Comparison of ENCODE assay signal across 8 cellular contexts in the genomic region with DNA sequence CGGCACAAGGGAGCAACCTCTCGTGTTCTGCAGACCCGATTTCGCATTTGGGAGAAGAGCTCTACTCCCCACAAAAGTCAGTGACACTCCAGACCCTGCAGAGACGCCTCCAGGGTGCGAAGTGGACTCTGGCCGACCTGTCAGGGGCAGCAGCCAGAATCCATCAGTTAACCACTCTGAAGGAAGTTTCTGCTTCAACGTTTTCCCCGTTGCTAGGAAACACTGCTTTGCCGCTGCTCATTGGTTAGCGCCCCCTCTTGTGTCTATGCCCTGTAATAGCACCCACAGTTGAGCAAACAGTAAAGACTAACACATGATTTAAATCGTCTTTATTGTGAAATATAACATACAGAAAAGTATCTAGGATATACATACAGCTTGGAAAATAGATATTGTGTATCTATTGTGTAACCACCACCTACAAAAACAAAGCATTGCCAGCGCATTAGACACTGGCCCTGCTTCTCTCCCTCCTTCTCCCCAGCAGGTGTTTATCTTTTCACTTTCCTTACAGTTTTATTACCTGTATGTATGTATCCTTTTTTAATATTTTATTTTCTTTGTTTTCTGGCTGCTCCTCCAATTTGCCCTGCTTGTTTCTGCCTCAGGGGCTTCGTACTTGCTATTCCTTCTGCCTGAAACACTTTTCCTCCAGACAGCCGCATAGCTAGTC. TPM values are rescaled to one million over a fixed set of nuclear protein-coding genes. Genes with fewer than 3 reads are reported as not detected.
A peak's percentile ranks its signal among the peaks of the same experiment; 100 is the strongest.
DNase-seq lines count a peak whose midpoint lies in the region; ATAC-seq and TF ChIP-seq lines count a peak whose summit lies in the region.

No MANE protein-coding gene starts in this region.

- H3K4me3 ChIP-seq in CD8-positive, alpha-beta memory T cell (ENCODE audit: low read length): no peak overlapping the region
- H3K4me3 ChIP-seq in OCI-LY1 (ENCODE audit: low read depth, low read length, poor library complexity, severe bottlenecking): no peak overlapping the region

- no peaks in the 10 kb centered on the region for H3K27me3 ChIP-seq in CD8-positive, alpha-beta memory T cell (ENCODE audit: insufficient read depth, low read length, poor library complexity, severe bottlenecking)
- H3K27me3 ChIP-seq in OCI-LY1 (ENCODE audit: insufficient read depth, low read length): no peaks in the 10 kb centered on the region; the same call in 1 of the 2 replicates

- no peaks in the 10 kb centered on the region for H3K36me3 Mint-ChIP-seq in CD8-positive, alpha-beta memory T cell
- H3K36me3 Mint-ChIP-seq in naive B cell: no peaks in the 10 kb centered on the region

- peak overlapping the region; percentile 49 to 83 (median 74) for H3K4me3 Mint-ChIP-seq in CD8-positive, alpha-beta memory T cell
- H3K4me3 Mint-ChIP-seq in naive B cell: peak overlapping the region in 7 of 8 donors; percentile 42 to 85 (median 66)

- no peaks in the 10 kb centered on the region for H4K20me1 ChIP-seq in OCI-LY1 (ENCODE audit: insufficient read depth, low read length)

- no peaks in the 10 kb centered on the region for H3K9me3 Mint-ChIP-seq in CD8-positive, alpha-beta memory T cell
- no peaks in the 10 kb centered on the region for H3K9me3 Mint-ChIP-seq in naive B cell

- no peak overlapping the region for H3K27ac ChIP-seq in CD8-positive, alpha-beta memory T cell (ENCODE audit: low read depth, low read length)
- no peak overlapping the region for H3K27ac ChIP-seq in OCI-LY1 (ENCODE audit: low read depth, low read length, poor library complexity, severe bottlenecking)

- no peaks in the 10 kb centered on the region for H3K9me2 ChIP-seq in OCI-LY1 (ENCODE audit: low read depth, low read length)

- H3K27me3 Mint-ChIP-seq in CD8-positive, alpha-beta memory T cell: peaks cover 5% of the 10 kb centered on the region in 2 donors
- peaks cover 9 to 11% (median 10%) of the 10 kb centered on the region in 3 donors for H3K27me3 Mint-ChIP-seq in naive B cell

- CTCF ChIA-PET in CD8-positive, alpha-beta memory T cell (lab: Charles Lee): interaction anchor here (0.6 to 3.0 kb wide), 7 partner anchors 9 to 101 kb away, joined by 3 to 12 read pairs (median 5); no protein-coding TSS in a partner anchor

- no peaks in the 10 kb centered on the region for H3F3A ChIP-seq in OCI-LY1 (ENCODE audit: insufficient read depth, low read length)

- peak; percentile 43 to 83 (median 73) for DNase-seq in CD8-positive, alpha-beta memory T cell
- DNase-seq in HT-29 (ENCODE audit: low spot score) (peak; percentile 83), epidermal melanocyte (ENCODE audit: insufficient read length, low spot score) (peak; percentile 85), naive B cell (peak; percentile 75)
- DNase-seq in activated CD8-positive, alpha-beta memory T cell treated with anti-CD3 and anti-CD28 coated beads, Interleukin-2, amount 50 U/mL, for 24 hours (ENCODE audit: extremely low read depth): peak; percentile 43
- peak; percentile 46 to 57 for DNase-seq in stimulated activated CD8-positive, alpha-beta memory T cell treated with anti-CD3 and anti-CD28 coated beads, Interleukin-7, amount 100 ng/mL, for 4 hours (ENCODE audit: low read depth in 2 of 2)

- peak overlapping the region; percentile 23; the same call in 1 of the 2 replicates for H3K4me2 ChIP-seq in OCI-LY1 (ENCODE audit: low read length)

- no peaks in the 10 kb centered on the region for H3K9me3 ChIP-seq in CD8-positive, alpha-beta memory T cell (ENCODE audit: low read length)
- H3K9me3 ChIP-seq in OCI-LY1 (ENCODE audit: low read length): no peaks in the 10 kb centered on the region

- H3K79me2 ChIP-seq in OCI-LY1 (ENCODE audit: insufficient read depth, low read length): no peaks in the 10 kb centered on the region

- TF ChIP-seq CTCF in OCI-LY1 (IDR thresholded peaks at IDR 0.05; ENCODE audit: low read length): peak; percentile 96

- peaks cover 4% of the 10 kb centered on the region for H3K4me1 ChIP-seq in CD8-positive, alpha-beta memory T cell (ENCODE audit: insufficient read depth, low read length)
- H3K4me1 ChIP-seq in OCI-LY1 (ENCODE audit: insufficient read depth, low read length, severe bottlenecking): no peaks in the 10 kb centered on the region

- ATAC-seq in GM19463 (IDR thresholded peaks at IDR 0.05; ENCODE audit: unreplicated experiment): peak; percentile 75
- ATAC-seq in naive B cell (ENCODE audit: low read depth in 2 of 2): peak; percentile 93 to 94

- H3K9ac ChIP-seq in OCI-LY1 (ENCODE audit: low read length): no peak overlapping the region

- H3K36me3 ChIP-seq in CD8-positive, alpha-beta memory T cell (ENCODE audit: insufficient read depth, low read length): no peaks in the 10 kb centered on the region
- H3K36me3 ChIP-seq in OCI-LY1 (ENCODE audit: insufficient read depth, low read length): no peaks in the 10 kb centered on the region

- H3K27ac Mint-ChIP-seq in CD8-positive, alpha-beta memory T cell: peak overlapping the region in 7 of 8 donors; percentile 9 to 96 (median 89)
- peak overlapping the region; percentile 87 to 98 (median 90) for H3K27ac Mint-ChIP-seq in naive B cell

- H2AFZ ChIP-seq in OCI-LY1 (ENCODE audit: low read length): no peak overlapping the region

- POLR2A ChIA-PET in CD8-positive, alpha-beta memory T cell (lab: Charles Lee): no interaction called here

- peaks cover 10 to 15% (median 10%) of the 10 kb centered on the region in 3 donors for H3K4me1 Mint-ChIP-seq in CD8-positive, alpha-beta memory T cell
- peaks cover 7 to 18% (median 15%) of the 10 kb centered on the region in 3 donors for H3K4me1 Mint-ChIP-seq in naive B cell

RNA-seq across cellular contexts. Expression of a gene that starts 38.9 kb away (rescaled TPM):
- not detected for total RNA-seq in CD8-positive, alpha-beta memory T cell
- not detected for polyA plus RNA-seq in CD8-positive, alpha-beta memory T cell
- not detected in 2 replicates for total RNA-seq in HT-29 (2014; rRNA removed; shearing (Covaris generic))
- polyA plus RNA-seq in naive B cell (ENCODE audit: low read depth in 6 of 6): 1 to 10 TPM in 4 of 6 donors, under 1 TPM in 1, not detected in 1; 0.92 to 2.7 (median 2.2) TPM

RNA-seq across cellular contexts. Expression of a gene that starts 56.2 kb away (rescaled TPM):
- total RNA-seq in CD8-positive, alpha-beta memory T cell: 10 to 100 TPM; 89.4 to 90.9 TPM
- polyA plus RNA-seq in CD8-positive, alpha-beta memory T cell: 73.1 TPM
- 51.0 and 54.6 TPM in 2 replicates for total RNA-seq in HT-29 (2014; rRNA removed; shearing (Covaris generic))
- 10 to 100 TPM; 44.3 to 69.2 (median 59.5) TPM for polyA plus RNA-seq in naive B cell (ENCODE audit: low read depth in 6 of 6)
